In the genomic region with DNA sequence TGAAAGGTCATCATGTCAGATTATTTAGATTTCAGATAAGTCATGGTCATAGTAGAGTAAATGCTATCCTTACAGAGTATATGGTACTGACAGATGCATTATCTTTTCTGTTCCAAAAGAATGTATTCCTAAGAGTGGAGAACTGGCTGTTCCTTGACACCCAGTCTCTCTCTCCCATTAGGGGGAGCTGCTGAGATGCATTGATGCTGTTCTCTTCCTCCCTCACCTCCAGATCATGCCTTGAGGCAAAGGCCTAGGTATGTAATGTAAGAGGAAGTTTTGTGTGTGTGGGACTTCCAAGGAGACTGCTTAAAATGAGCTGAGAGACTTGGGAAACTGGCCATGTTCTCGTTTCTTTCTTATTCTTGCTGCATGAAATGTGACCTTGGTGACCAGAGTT, we compare ENCODE assay signal across 10 cellular contexts.
DNase-seq lines count a peak whose midpoint lies in the region; FAIRE-seq and TF ChIP-seq lines count a peak whose summit lies in the region.
"Had no signal": no experiment of that assay in that cellular context is flagged by ENCODE, and none has a peak within 500 bp of the region (broad histone marks: within the 10 kb centered on the region; RNA-seq: fewer than 3 reads in every experiment).

No MANE protein-coding gene starts in this region.

- intact Hi-C loops in transverse colon (cut with DNase I; ENCODE audit: low total_unique reads), result no loop called here

- H3K4me1 Mint-ChIP-seq in glutamatergic neuron (ENCODE audit: low read depth, unreplicated experiment), result peaks cover 11% of the 10 kb centered on the region
- H3K4me1 Mint-ChIP-seq: activated naive CD4-positive, alpha-beta T cell treated with anti-CD3 and anti-CD28 coated beads, Interleukin-2, amount 10 ng/mL, durations not matched to agents 7 days and 5 days had no signal

- no peak overlapping the region for H3K27ac ChIP-seq in transverse colon
- no peak overlapping the region for H3K27ac ChIP-seq in coronary artery

- in situ Hi-C loops in transverse colon (cut with MboI; ENCODE audit: low pct_ligation_motif_present in 1 of 4, low pct_unique_long_range_greater_than_20kb in 1 of 4, low sequenced_read_pairs in 3 of 4), result no loop called here

- no peaks in the 10 kb centered on the region for H3K4me1 ChIP-seq in transverse colon

- WGBS in transverse colon (ENCODE audit: low coverage in 1 of 2), 2 donors, result 35 to 57% methylated on average over 1 of the region's 1 CpG

- no peak for TF ChIP-seq EP300 in transverse colon (IDR thresholded peaks at IDR 0.05; ENCODE audit: low read depth)

- H3K36me3 ChIP-seq in transverse colon, result no peaks in the 10 kb centered on the region

- DNase-seq in D721Med (ENCODE audit: insufficient read length, low spot score), result no peak
- peak; percentile 49 for DNase-seq in NCI-H146 treated with DMSO at 0.1 percent for 48 hours (lab: John Stamatoyannopoulos, UW; ENCODE audit: unreplicated experiment)
- DNase-seq in glutamatergic neuron, result peak; percentile 17
- no peak for DNase-seq in transverse colon
- DNase-seq in coronary artery (ENCODE audit: low spot score), result no peak
- no peak for DNase-seq in GM03348 (ENCODE audit: low spot score)
- no peak for DNase-seq in activated naive CD4-positive, alpha-beta T cell (lab: John Stamatoyannopoulos, UW)
- DNase-seq: activated naive CD4-positive, alpha-beta T cell treated with anti-CD3 and anti-CD28 coated beads, Interleukin-2, amount 10 ng/mL, durations not matched to agents 7 days and 5 days; stimulated activated CD4-positive, alpha-beta T cell treated with anti-CD3 and anti-CD28 coated beads, Interleukin-4, amount 100 ng/mL, for 1 hour had no signal

- peak; percentile 12 for TF ChIP-seq CTCF in D721Med (IDR thresholded peaks at IDR 0.05; ENCODE audit: insufficient read depth, missing control alignments)
- TF ChIP-seq CTCF in GM12875 (IDR thresholded peaks at IDR 0.05; ENCODE audit: borderline replicate concordance, insufficient read depth, low read depth, low read length), result peak; percentile 30; the same call in 1 of the 2 replicates
- peak; percentile 12 for TF ChIP-seq CTCF in glutamatergic neuron (IDR thresholded peaks at IDR 0.05; ENCODE audit: partially characterized antibody, unreplicated experiment)
- no peak for TF ChIP-seq CTCF in transverse colon (IDR thresholded peaks at IDR 0.05)
- no peak for TF ChIP-seq CTCF in coronary artery (IDR thresholded peaks at IDR 0.05)

- peaks cover 0 to 3% of the 10 kb centered on the region in 2 donors for H3K9me3 ChIP-seq in transverse colon

- TF ChIP-seq POLR2A in transverse colon (IDR thresholded peaks at IDR 0.05), result no peak

- no peaks in the 10 kb centered on the region for H3K27me3 ChIP-seq in transverse colon

- H3K4me3 ChIP-seq in GM12875 (ENCODE audit: low read depth, low read length), result no peak overlapping the region
- H3K4me3 ChIP-seq in transverse colon, result no peak overlapping the region
- no peak overlapping the region for H3K4me3 ChIP-seq in coronary artery

- peak; percentile 93 for FAIRE-seq in D721Med (lab: Jason Lieb, UNC)

- no peak overlapping the region for H3K4me3 Mint-ChIP-seq in glutamatergic neuron (ENCODE audit: unreplicated experiment)
- H3K4me3 Mint-ChIP-seq: activated naive CD4-positive, alpha-beta T cell treated with anti-CD3 and anti-CD28 coated beads, Interleukin-2, amount 10 ng/mL, durations not matched to agents 7 days and 5 days had no signal

- H3K27me3 Mint-ChIP-seq in glutamatergic neuron (ENCODE audit: unreplicated experiment), result no peaks in the 10 kb centered on the region
- H3K27me3 Mint-ChIP-seq: activated naive CD4-positive, alpha-beta T cell treated with anti-CD3 and anti-CD28 coated beads, Interleukin-2, amount 10 ng/mL, durations not matched to agents 7 days and 5 days had no signal

- H3K9me3 Mint-ChIP-seq in glutamatergic neuron (ENCODE audit: unreplicated experiment), result no peaks in the 10 kb centered on the region
- H3K9me3 Mint-ChIP-seq: activated naive CD4-positive, alpha-beta T cell treated with anti-CD3 and anti-CD28 coated beads, Interleukin-2, amount 10 ng/mL, durations not matched to agents 7 days and 5 days had no signal

- H3K36me3 Mint-ChIP-seq in glutamatergic neuron (ENCODE audit: unreplicated experiment), result no peaks in the 10 kb centered on the region
- H3K36me3 Mint-ChIP-seq: activated naive CD4-positive, alpha-beta T cell treated with anti-CD3 and anti-CD28 coated beads, Interleukin-2, amount 10 ng/mL, durations not matched to agents 7 days and 5 days had no signal

- no peak overlapping the region for H3K27ac Mint-ChIP-seq in glutamatergic neuron (ENCODE audit: unreplicated experiment)
- H3K27ac Mint-ChIP-seq: activated naive CD4-positive, alpha-beta T cell treated with anti-CD3 and anti-CD28 coated beads, Interleukin-2, amount 10 ng/mL, durations not matched to agents 7 days and 5 days had no signal

Comparison
In these comparisons a context has a peak if more than half of its experiments do, and no peak if none do; other contexts are left out.
1. DNase-seq: peak in NCI-H146 treated with DMSO at 0.1 percent for 48 hours (single experiment) and glutamatergic neuron (single experiment); none in D721Med (single experiment), transverse colon (single experiment), coronary artery (single experiment), GM03348 (single experiment) and activated naive CD4-positive, alpha-beta T cell (0 of 4).
2. CTCF ChIP-seq: peak in D721Med (single experiment), GM12875 (single experiment) and glutamatergic neuron (single experiment); none in transverse colon (0 of 5) and coronary artery (single experiment).